1 cellular context compared by ENCODE assay signal in the genomic region with DNA sequence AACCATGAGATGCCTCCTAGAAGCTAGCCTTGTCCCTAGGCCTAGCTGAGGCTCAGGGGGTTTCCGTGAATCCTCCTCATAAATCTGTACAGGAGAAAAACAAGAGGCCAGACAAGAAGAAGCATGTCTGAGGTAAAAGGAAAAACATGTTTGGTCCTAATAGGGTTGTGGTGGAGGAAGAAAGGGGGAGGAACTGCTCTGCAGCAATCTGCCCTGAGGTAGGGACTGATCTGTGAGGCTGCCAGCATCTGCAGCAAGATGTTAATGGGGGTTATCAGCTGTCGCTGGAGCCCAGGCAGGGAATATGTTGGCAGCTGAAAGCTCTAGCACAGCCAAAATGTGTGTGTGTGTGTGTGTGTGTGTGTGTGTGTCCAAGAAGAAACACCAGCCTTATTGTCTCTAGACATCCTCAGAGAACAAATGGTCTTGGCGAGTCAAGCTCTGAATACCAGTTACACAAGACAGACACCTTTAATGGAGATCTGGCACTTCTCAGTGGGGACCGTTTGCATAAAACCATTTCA.
TF ChIP-seq lines count a peak whose summit lies in the region.

No MANE protein-coding gene starts in this region.

TF ChIP-seq in WTC11, 78 proteins besides CTCF, POLR2A, EP300 and RAD21 (continued from another document):
- no peak for TF ChIP-seq E2F5 (CRISPR knock-in tag; IDR thresholded peaks at IDR 0.05)
